Comparison of ENCODE assay signal across 14 cellular contexts in the genomic region with DNA sequence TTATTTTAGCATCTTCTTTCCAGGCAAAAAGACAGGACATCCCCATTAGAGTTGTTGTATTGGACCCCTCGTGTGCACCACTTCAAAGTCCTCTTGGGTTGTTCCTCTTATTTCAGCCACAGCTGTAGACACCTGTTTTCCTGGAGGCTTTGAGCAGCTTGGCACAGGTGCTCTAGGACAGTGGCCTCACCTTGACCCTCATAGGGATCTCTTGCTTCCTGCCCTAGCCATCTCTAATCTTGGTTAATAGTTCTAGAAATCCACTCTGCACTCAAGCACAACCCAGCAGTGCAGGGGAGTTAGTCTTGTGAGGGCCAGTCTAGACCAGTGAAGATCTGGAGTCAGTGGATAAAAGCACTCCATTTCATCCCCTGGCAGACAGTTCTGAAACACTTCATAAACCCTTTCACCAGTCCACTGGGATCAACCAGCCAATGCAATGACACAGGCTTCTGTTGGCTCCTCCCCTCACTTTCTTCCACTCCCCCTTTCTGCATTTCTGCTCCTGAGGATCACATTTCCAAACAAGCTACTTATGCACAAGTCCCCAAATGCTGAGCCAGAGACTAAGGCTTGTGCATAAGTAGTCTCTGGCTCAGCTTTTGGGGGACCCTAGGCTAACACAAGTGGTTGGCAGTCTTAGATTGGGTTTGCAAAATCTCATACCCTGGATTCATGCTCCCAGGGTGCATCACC.
"Had no signal": no experiment of that assay in that cellular context is flagged by ENCODE, and none has a peak within 500 bp of the region (broad histone marks: within the 10 kb centered on the region; RNA-seq: fewer than 3 reads in every experiment).

No MANE protein-coding gene starts in this region.

- H3K4me1 ChIP-seq: stomach had no signal

- H3K27ac ChIP-seq: coronary artery, left ventricle myocardium inferior, ovary, stomach had no signal

- H3K27me3 ChIP-seq: ovary, stomach had no signal

- H3K36me3 ChIP-seq: left ventricle myocardium inferior, ovary, stomach had no signal

- H3K4me3 ChIP-seq: coronary artery, left ventricle myocardium inferior, ovary, stomach had no signal

- DNase-seq: activated CD4-positive, alpha-beta T cell treated with anti-CD3 and anti-CD28 coated beads, Interleukin-2, amount 50 U/mL, for 1 hour; activated CD4-positive, CD25-positive, alpha-beta regulatory T cell; activated naive CD4-positive, alpha-beta T cell treated with anti-CD3 and anti-CD28 coated beads, Interleukin-2, amount 50 U/mL, for 16 hours; caudate nucleus; effector CD4-positive, alpha-beta T cell; foreskin melanocyte; head of caudate nucleus; left ventricle myocardium inferior; mesenchymal stem cell; nephron progenitor cell; ovary; retina; stomach had no signal

- H3K9me3 ChIP-seq: left ventricle myocardium inferior, ovary, stomach had no signal
